In genomic region chr3:1092771-1093170, GRCh38 we compare ENCODE assay signal across 1 cellular context.
TF ChIP-seq lines count a peak whose summit lies in the region.

TSS of gene CNTN6 (plus strand) at chr3:1093024. CDS start at chr3:1148009, 54,985 bp downstream.

TF ChIP-seq in H1, 55 proteins besides CTCF, POLR2A, EP300 and RAD21 (continued from another document):
- no peak for TF ChIP-seq CHD7 (IDR thresholded peaks at IDR 0.05; ENCODE audit: insufficient replicate concordance, low read length)
- TF ChIP-seq USF2 (IDR thresholded peaks at IDR 0.05; ENCODE audit: low read length) = no peak
- TF ChIP-seq SP2 (IDR thresholded peaks at IDR 0.05; ENCODE audit: low read length) = no peak
- no peak for TF ChIP-seq HDAC6 (IDR thresholded peaks at IDR 0.05; ENCODE audit: low read depth, low read length)
- TF ChIP-seq CTBP2 (IDR thresholded peaks at IDR 0.05; ENCODE audit: borderline replicate concordance, insufficient read depth, insufficient read length, low read length) = no peak
- no peak for TF ChIP-seq TCF12 (IDR thresholded peaks at IDR 0.05; ENCODE audit: low read depth, low read length)
- no peak for TF ChIP-seq EGR1 (IDR thresholded peaks at IDR 0.05; ENCODE audit: borderline replicate concordance, low read depth, low read length)
- TF ChIP-seq YY1 (IDR thresholded peaks at IDR 0.05; ENCODE audit: low read depth, low read length) = no peak
- TF ChIP-seq TEAD4 (IDR thresholded peaks at IDR 0.05; ENCODE audit: low read depth, low read length) = no peak
- TF ChIP-seq KDM4A (IDR thresholded peaks at IDR 0.05; ENCODE audit: low read depth, low read length, severe bottlenecking) = no peak
- no peak for TF ChIP-seq CREB1 (IDR thresholded peaks at IDR 0.05)
- no peak for TF ChIP-seq GTF2F1 (IDR thresholded peaks at IDR 0.05; ENCODE audit: borderline replicate concordance, low read depth, low read length)
- TF ChIP-seq SIX5 (IDR thresholded peaks at IDR 0.05; ENCODE audit: low read depth, low read length) = no peak
- no peak for TF ChIP-seq EZH2 (IDR thresholded peaks at IDR 0.05; ENCODE audit: low read depth, low read length, severe bottlenecking)
- TF ChIP-seq KDM1A (IDR thresholded peaks at IDR 0.05; ENCODE audit: borderline replicate concordance, low read length) = no peak
- no peak for TF ChIP-seq MAX (IDR thresholded peaks at IDR 0.05)
- TF ChIP-seq SIN3A (conservative IDR thresholded peaks at IDR 0.05 in 1 of 2, IDR thresholded peaks at IDR 0.05 in 1 of 2; ENCODE audit: low read depth in 1 of 2, low read length in 2 of 2) = no peak
